In the genomic region with DNA sequence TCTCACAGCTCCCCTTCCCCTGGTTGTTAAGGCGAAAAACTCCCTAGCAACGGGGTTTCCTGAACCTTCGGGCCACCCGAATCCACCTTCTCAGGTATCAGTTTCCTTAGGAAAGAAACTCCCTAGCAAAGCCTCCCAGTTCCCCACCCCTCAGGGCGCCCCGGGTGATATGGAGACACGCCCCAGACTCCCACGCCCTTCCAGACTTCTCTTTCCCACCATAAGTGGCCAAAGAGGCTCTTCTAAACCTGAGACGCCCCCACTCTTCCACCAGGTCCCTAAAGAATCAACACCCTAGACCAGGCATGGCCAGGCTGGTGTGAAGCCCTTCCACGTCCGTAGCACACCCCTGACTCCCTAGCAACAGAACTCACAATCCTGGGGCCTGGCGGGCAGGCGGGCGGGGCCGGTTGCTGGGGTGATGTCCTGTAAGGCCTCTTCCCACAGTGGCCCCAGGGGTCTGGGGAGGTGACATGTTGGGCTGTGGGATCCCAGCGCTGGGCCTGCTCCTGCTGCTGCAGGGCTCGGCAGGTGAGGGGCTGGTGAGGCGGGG, we compare ENCODE assay signal across 19 cellular contexts. TPM values are rescaled to one million over a fixed set of nuclear protein-coding genes. Genes with fewer than 3 reads are reported as not detected.
DNase-seq lines count a peak whose midpoint lies in the region; TF ChIP-seq lines count a peak whose summit lies in the region.
"Had no signal": no experiment of that assay in that cellular context is flagged by ENCODE, and none has a peak within 500 bp of the region (broad histone marks: within the 10 kb centered on the region; RNA-seq: fewer than 3 reads in every experiment).

A gene (plus strand): TSS at position 446 of the 553 bp plus-strand sequence. CDS start 28 bp downstream, at position 474.

- peak; percentile 40 for DNase-seq in DMS 273 (lab: John Stamatoyannopoulos, UW; ENCODE audit: unreplicated experiment)
- no peak for DNase-seq in DMS 273 treated with DMSO at 0.1 percent for 48 hours (lab: John Stamatoyannopoulos, UW)
- DNase-seq in RWPE1 (ENCODE audit: low spot score): no peak
- no peak for DNase-seq in progenitor cell of endocrine pancreas (ENCODE audit: low spot score, unreplicated experiment)
- no peak for DNase-seq in midbrain (lab: John Stamatoyannopoulos, UW)
- no peak for DNase-seq in T-helper 1 cell
- DNase-seq in Peyer's patch: no peak
- DNase-seq: 8988T; activated CD8-positive, alpha-beta T cell treated with anti-CD3 and anti-CD28 coated beads, Interleukin-2, amount 10 ng/mL, durations not matched to agents 7 days and 5 days; activated gamma-delta T cell; CD4-positive, CD25-positive, alpha-beta regulatory T cell; left cardiac atrium; NCI-H1105 treated with DMSO at 0.1 percent for 48 hours; NCI-H510A; Right ventricle myocardium superior had no signal

- peaks cover 13% of the 10 kb centered on the region for H3K4me1 Mint-ChIP-seq in progenitor cell of endocrine pancreas (ENCODE audit: low read depth)

- H3K27me3 Mint-ChIP-seq in progenitor cell of endocrine pancreas: peaks cover 32% of the 10 kb centered on the region

- H3K4me1 ChIP-seq in iPS-15b (ENCODE audit: control insufficient read depth, insufficient read depth, low read length) (peaks cover 21% of the 10 kb centered on the region), Peyer's patch (peaks cover 0 to 12% (median 2%) of the 10 kb centered on the region in 4 donors)

- H3K27ac Mint-ChIP-seq in progenitor cell of endocrine pancreas: peak within 1 kb of the TSS; percentile 77
- H3K27ac Mint-ChIP-seq: activated CD8-positive, alpha-beta T cell treated with anti-CD3 and anti-CD28 coated beads, Interleukin-2, amount 10 ng/mL, durations not matched to agents 7 days and 5 days had no signal

- no peak within 1 kb of the TSS for H3K4me3 Mint-ChIP-seq in progenitor cell of endocrine pancreas (ENCODE audit: low read depth)
- H3K4me3 Mint-ChIP-seq: activated CD8-positive, alpha-beta T cell treated with anti-CD3 and anti-CD28 coated beads, Interleukin-2, amount 10 ng/mL, durations not matched to agents 7 days and 5 days; CD4-positive, CD25-positive, alpha-beta regulatory T cell had no signal

- TF ChIP-seq CTCF in RWPE1 (conservative IDR thresholded peaks at IDR 0.05; ENCODE audit: low read depth) (no peak), progenitor cell of endocrine pancreas (IDR thresholded peaks at IDR 0.05; ENCODE audit: unreplicated experiment) (no peak), Peyer's patch (IDR thresholded peaks at IDR 0.05) (no peak)

- H3K4me3 ChIP-seq in iPS-15b (ENCODE audit: low read depth, low read length) (peak within 1 kb of the TSS; percentile 79), Peyer's patch (no peak within 1 kb of the TSS)

- peaks cover under 1% of the 10 kb centered on the region for H3K36me3 Mint-ChIP-seq in progenitor cell of endocrine pancreas (ENCODE audit: insufficient read depth)

- H3K27me3 ChIP-seq in iPS-15b (ENCODE audit: control insufficient read depth, insufficient read depth, low read length): peaks cover 15% of the 10 kb centered on the region
- peaks cover 0 to 27% of the 10 kb centered on the region in 2 donors for H3K27me3 ChIP-seq in Peyer's patch

- H3K27ac ChIP-seq in RWPE1: 0 out of 2 replicates have a peak within 1 kb of the TSS, but pooled peaks have one; percentile 7
- H3K27ac ChIP-seq in Peyer's patch: no peak within 1 kb of the TSS

- no peak for TF ChIP-seq POLR2A in Peyer's patch (IDR thresholded peaks at IDR 0.05)

- H3K9me3 Mint-ChIP-seq in progenitor cell of endocrine pancreas (ENCODE audit: low read depth): no peaks in the 10 kb centered on the region

- H3K9me3 ChIP-seq in iPS-15b (ENCODE audit: control insufficient read depth, insufficient read depth, low read length) (no peaks in the 10 kb centered on the region), Peyer's patch (no peaks in the 10 kb centered on the region)

- H3K36me3 ChIP-seq in iPS-15b (ENCODE audit: control insufficient read depth, insufficient read depth, low read length) (no peaks in the 10 kb centered on the region), Peyer's patch (no peaks in the 10 kb centered on the region)

- CTCF ChIA-PET in RWPE1 (lab: Yijun Ruan, JAX): interaction anchor here (0.6 to 1.3 kb wide), 4 partner anchors 49 to 91 kb away, joined by 3 to 5 read pairs (median 4); no protein-coding TSS in a partner anchor

- H3K9ac ChIP-seq in iPS-15b (ENCODE audit: low read depth, low read length): peak within 1 kb of the TSS; percentile 56

- POLR2A ChIA-PET in RWPE1 (lab: Yijun Ruan, JAX; ENCODE audit: low non-redundant PET): interaction anchor here (0.7 kb wide), 1 partner anchor 79 kb away, joined by 6 read pairs; no protein-coding TSS in a partner anchor

RNA-seq across cellular contexts. Expression of the gene that starts here (rescaled TPM):
- 2.3 and 4.3 TPM in 2 replicates for total RNA-seq in progenitor cell of endocrine pancreas
- total RNA-seq in Peyer's patch: not detected
- total RNA-seq: activated CD8-positive, alpha-beta T cell treated with anti-CD3 and anti-CD28 coated beads, Interleukin-2, amount 10 ng/mL, durations not matched to agents 7 days and 5 days; CD4-positive, CD25-positive, alpha-beta regulatory T cell; frontal cortex; HT1080; left cardiac atrium; osteoblast; Right ventricle myocardium superior had no signal
